In genomic region chr11:10307411-10308207, GRCh38 we compare ENCODE assay signal across 8 cellular contexts. TPM values are rescaled to one million over a fixed set of nuclear protein-coding genes. Genes with fewer than 3 reads are reported as not detected.
DNase-seq lines count a peak whose midpoint lies in the region; ATAC-seq and TF ChIP-seq lines count a peak whose summit lies in the region.

No MANE protein-coding gene starts in this region.

- 1 to 3% methylated on average over 9 to 61 of the region's 61 CpGs for WGBS in transverse colon (ENCODE audit: low coverage in 1 of 2), 2 donors

- TF ChIP-seq POLR2A in transverse colon (IDR thresholded peaks at IDR 0.05) = peak; percentile 53

- no peak for TF ChIP-seq EP300 in transverse colon (IDR thresholded peaks at IDR 0.05; ENCODE audit: low read depth)

- no peaks in the 10 kb centered on the region for H3K79me2 ChIP-seq in parathyroid adenoma

- H3K4me3 ChIP-seq in Jurkat, Clone E6-1 (ENCODE audit: low read length) = peak overlapping the region; percentile 56
- H3K4me3 ChIP-seq in parathyroid adenoma (ENCODE audit: low read depth, low read length) (peak overlapping the region; percentile 79), transverse colon (peak overlapping the region; percentile 48 to 74 (median 60))

- in situ Hi-C loops in transverse colon (cut with MboI; ENCODE audit: low pct_ligation_motif_present in 1 of 4, low pct_unique_long_range_greater_than_20kb in 1 of 4, low sequenced_read_pairs in 3 of 4) = loop anchor here in 3 of 4 donors (25.0 kb wide), 2 partner anchors 445 to 545 kb away; no protein-coding TSS in a partner anchor

- H3K4me3 Mint-ChIP-seq in activated naive CD8-positive, alpha-beta T cell = peak overlapping the region; percentile 85

- H3K9me3 ChIP-seq in parathyroid adenoma (ENCODE audit: control insufficient read depth, low read length) = no peaks in the 10 kb centered on the region
- no peaks in the 10 kb centered on the region for H3K9me3 ChIP-seq in transverse colon

- intact Hi-C loops in Right ventricle myocardium superior (cut with DNase I) = loop anchor here (5.0 to 10.0 kb wide), 4 partner anchors 100 to 550 kb away; no protein-coding TSS in a partner anchor
- intact Hi-C loops in transverse colon (cut with DNase I; ENCODE audit: low total_unique reads) = loop anchor here (5.0 to 10.0 kb wide), 2 partner anchors 100 to 333 kb away; no protein-coding TSS in a partner anchor

- H2AFZ ChIP-seq in parathyroid adenoma = peak overlapping the region; percentile 66

- H3K36me3 ChIP-seq in parathyroid adenoma (ENCODE audit: control insufficient read depth, insufficient read depth, low read length) (no peaks in the 10 kb centered on the region), transverse colon (no peaks in the 10 kb centered on the region)

- H3K4me1 Mint-ChIP-seq in activated naive CD8-positive, alpha-beta T cell (ENCODE audit: low read depth) = peaks cover 41% of the 10 kb centered on the region

- no peaks in the 10 kb centered on the region for H3K36me3 Mint-ChIP-seq in activated naive CD8-positive, alpha-beta T cell

- ATAC-seq in GM21619 (IDR thresholded peaks at IDR 0.05; ENCODE audit: unreplicated experiment) (peak; percentile 64), Right ventricle myocardium superior (ENCODE audit: poor library complexity) (peak; percentile 62)

- no peaks in the 10 kb centered on the region for H3K27me3 ChIP-seq in parathyroid adenoma (ENCODE audit: control insufficient read depth, insufficient read depth, low read length)
- peaks cover 3% of the 10 kb centered on the region for H3K27me3 ChIP-seq in transverse colon

- H3K4me1 ChIP-seq in parathyroid adenoma (peaks cover 8% of the 10 kb centered on the region), transverse colon (peaks cover 13 to 60% (median 41%) of the 10 kb centered on the region in 4 donors)

- peak overlapping the region; percentile 69 for H3K9ac ChIP-seq in parathyroid adenoma

- TF ChIP-seq CTCF in parathyroid adenoma (IDR thresholded peaks at IDR 0.05) (peak; percentile 93), transverse colon (IDR thresholded peaks at IDR 0.05) (peak; percentile 98 to 100 (median 100))

- no peaks in the 10 kb centered on the region for H3K9me3 Mint-ChIP-seq in activated naive CD8-positive, alpha-beta T cell (ENCODE audit: low read depth)

- H3K27ac Mint-ChIP-seq in activated naive CD8-positive, alpha-beta T cell = no peak overlapping the region

- peak overlapping the region; percentile 94 for H3K4me2 ChIP-seq in parathyroid adenoma (ENCODE audit: low read length)

- peaks cover 18% of the 10 kb centered on the region for H3K27me3 Mint-ChIP-seq in activated naive CD8-positive, alpha-beta T cell

- peak; percentile 97 for DNase-seq in EL
- peak; percentile 77 for DNase-seq in Jurkat, Clone E6-1 (ENCODE audit: low read depth, low spot score)
- peak; percentile 81 for DNase-seq in SKM-1 (lab: John Stamatoyannopoulos, UW; ENCODE audit: unreplicated experiment)
- peak; percentile 92 for DNase-seq in Right ventricle myocardium superior
- peak; percentile 89 for DNase-seq in transverse colon

- H3K27ac ChIP-seq in parathyroid adenoma (peak overlapping the region; percentile 99), transverse colon (peak overlapping the region; percentile 90 to 96 (median 92))

RNA-seq across cellular contexts. Expression of gene ADM, which starts 2.7 kb away (rescaled TPM):
- not detected for polyA plus RNA-seq in Jurkat, Clone E6-1 (2012; ENCODE audit: insufficient read depth, insufficient read length)
- total RNA-seq in Right ventricle myocardium superior (10.3 TPM), transverse colon (100 to 1,000 TPM in 3 of 4 donors, 10 to 100 TPM in 1; 51.9 to 235 (median 157) TPM)

RNA-seq across cellular contexts. Expression of gene SBF2, which starts 13.6 kb away (rescaled TPM):
- polyA plus RNA-seq in Jurkat, Clone E6-1 (2012; ENCODE audit: insufficient read depth, insufficient read length) = 15.8 TPM
- total RNA-seq in Right ventricle myocardium superior (18.3 TPM), transverse colon (10 to 100 TPM; 46.4 to 71.0 (median 54.8) TPM)

Comparison
In these comparisons a context has a peak if more than half of its experiments do, and no peak if none do; other contexts are left out.
1. Peak in every context shown above with its lines: DNase-seq, ATAC-seq, H3K4me3 ChIP-seq and H3K27ac ChIP-seq.